19 cellular contexts compared by ENCODE assay signal in the genomic region with DNA sequence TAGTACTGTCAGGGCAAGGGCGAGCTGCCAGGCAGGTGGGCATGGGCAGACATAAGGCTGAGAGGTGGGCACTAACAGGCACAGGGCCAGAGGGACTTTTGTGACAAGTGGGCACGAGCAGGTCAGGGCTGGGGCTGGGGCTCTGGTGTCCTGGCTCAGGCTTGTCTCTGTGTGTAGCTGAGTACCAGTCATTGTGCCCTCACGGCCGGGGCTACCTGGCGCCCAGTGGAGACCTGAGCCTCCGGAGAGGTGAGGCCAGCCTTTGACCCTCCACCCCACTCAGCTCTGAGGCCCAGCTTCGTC.
"Had no signal": no experiment of that assay in that cellular context is flagged by ENCODE, and none has a peak within 500 bp of the region (broad histone marks: within the 10 kb centered on the region; RNA-seq: fewer than 3 reads in every experiment).

No MANE protein-coding gene starts in this region.

- ATAC-seq: activated CD8-positive, alpha-beta T cell treated with anti-CD3 and anti-CD28 coated beads for 36 hours; activated T-cell treated with anti-CD3 and anti-CD28 coated beads, Interleukin-2, amount 50 U/mL, for 72 hours; left colon; mucosa of descending colon; natural killer cell; psoas muscle had no signal

- H3K9me3 ChIP-seq: esophagus squamous epithelium, mucosa of descending colon, psoas muscle had no signal

- H3K27me3 ChIP-seq: esophagus squamous epithelium had no signal

- H3K27ac Mint-ChIP-seq: activated CD8-positive, alpha-beta T cell treated with anti-CD3 and anti-CD28 coated beads for 36 hours; activated T-cell treated with anti-CD3 and anti-CD28 coated beads, Interleukin-2, amount 50 U/mL, for 72 hours; natural killer cell had no signal

- H3K27ac ChIP-seq: psoas muscle had no signal

- H3K4me3 ChIP-seq: esophagus squamous epithelium, lung, mucosa of descending colon, psoas muscle had no signal

- DNase-seq: activated CD4-positive, CD25-positive, alpha-beta regulatory T cell treated with anti-CD3 and anti-CD28 coated beads, Interleukin-2, amount 50 U/mL, for 72 hours; activated CD8-positive, alpha-beta memory T cell treated with anti-CD3 and anti-CD28 coated beads, Interleukin-2, amount 50 U/mL, for 4 hours; activated CD8-positive, alpha-beta T cell treated with anti-CD3 and anti-CD28 coated beads for 36 hours; activated naive CD4-positive, alpha-beta T cell; activated T-cell treated with anti-CD3 and anti-CD28 coated beads, Interleukin-2, amount 50 U/mL, for 72 hours; amniotic stem cell; cerebellar nuclear complex; dermis blood vessel endothelial cell; esophagus squamous epithelium; foreskin fibroblast; left colon; mucosa of descending colon; natural killer cell; occipital lobe; psoas muscle; stimulated activated CD4-positive, alpha-beta T cell treated with anti-CD3 and anti-CD28 coated beads, Interleukin-12 subunit alpha, Interleukin-12 subunit beta, amount 100 ng/mL, for 4 hours; stimulated activated naive CD4-positive, alpha-beta T cell treated with Interleukin-2 at 50 U/mL for 16 hours had no signal

- H3K9me3 Mint-ChIP-seq: activated CD8-positive, alpha-beta T cell treated with anti-CD3 and anti-CD28 coated beads for 36 hours; activated T-cell treated with anti-CD3 and anti-CD28 coated beads, Interleukin-2, amount 50 U/mL, for 72 hours; natural killer cell; type B pancreatic cell had no signal

- H3K4me3 Mint-ChIP-seq: activated CD8-positive, alpha-beta T cell treated with anti-CD3 and anti-CD28 coated beads for 36 hours; activated T-cell treated with anti-CD3 and anti-CD28 coated beads, Interleukin-2, amount 50 U/mL, for 72 hours; natural killer cell had no signal

- H3K4me1 ChIP-seq: psoas muscle had no signal

- H3K27me3 Mint-ChIP-seq: activated CD8-positive, alpha-beta T cell treated with anti-CD3 and anti-CD28 coated beads for 36 hours; type B pancreatic cell had no signal
